8 cellular contexts compared by ENCODE assay signal in genomic region chr7:29091121-29091601, GRCh38. TPM values are rescaled to one million over a fixed set of nuclear protein-coding genes. Genes with fewer than 3 reads are reported as not detected.
A peak's percentile ranks its signal among the peaks of the same experiment; 100 is the strongest.
DNase-seq lines count a peak whose midpoint lies in the region; ATAC-seq and TF ChIP-seq lines count a peak whose summit lies in the region.

No MANE protein-coding gene starts in this region.

- H3K36me3 ChIP-seq in OCI-LY3 (replicated peaks; ENCODE audit: low read depth, low read length) (no peaks in the 10 kb centered on the region), heart left ventricle (peaks cover 0 to 2% (median 0%) of the 10 kb centered on the region in 9 donors)

- peak overlapping the region; percentile 43; the same call in 1 of the 2 replicates for H3K4me2 ChIP-seq in OCI-LY3 (ENCODE audit: low read length)

- H3K79me2 ChIP-seq in OCI-LY3 (ENCODE audit: low read length) = no peaks in the 10 kb centered on the region

- no peaks in the 10 kb centered on the region for H3K36me3 Mint-ChIP-seq in activated naive CD4-positive, alpha-beta T cell treated with anti-CD3 and anti-CD28 coated beads, Interleukin-2, amount 50 U/mL, for 24 hours
- H3K36me3 Mint-ChIP-seq in activated naive CD4-positive, alpha-beta T cell treated with anti-CD3 and anti-CD28 coated beads, Interleukin-2, amount 50 U/mL, for 72 hours = no peaks in the 10 kb centered on the region

- peak overlapping the region; percentile 6 for H3K4me3 Mint-ChIP-seq in activated naive CD4-positive, alpha-beta T cell treated with anti-CD3 and anti-CD28 coated beads, Interleukin-2, amount 50 U/mL, for 24 hours
- peak overlapping the region; percentile 62 to 71 for H3K4me3 Mint-ChIP-seq in stimulated activated naive CD8-positive, alpha-beta T cell treated with anti-CD3 and anti-CD28 coated beads, Interleukin-15, amount 100 ng/mL, for 72 hours

- H3K4me1 ChIP-seq in OCI-LY3 (ENCODE audit: low read length) = peaks cover 2% of the 10 kb centered on the region; the same call in 1 of the 2 replicates
- H3K4me1 ChIP-seq in heart left ventricle = peaks cover 0 to 52% (median 34%) of the 10 kb centered on the region in 12 donors

- WGBS in heart left ventricle, 4 donors = 8 to 16% (median 14%) methylated on average over 8 of the region's 8 CpGs

- TF ChIP-seq POLR2A in heart left ventricle (IDR thresholded peaks at IDR 0.05) = no peak

- intact Hi-C loops in heart left ventricle (cut with DNase I) = loop anchor here in 1 of 10 donors (10.0 kb wide), 1 partner anchor 46 kb away; no protein-coding TSS in a partner anchor

- no peak overlapping the region for H3K9ac ChIP-seq in OCI-LY3 (ENCODE audit: low read length)

- no peak for DNase-seq in activated naive CD4-positive, alpha-beta T cell treated with anti-CD3 and anti-CD28 coated beads, Interleukin-2, amount 50 U/mL, for 72 hours (ENCODE audit: low spot score in 2 of 2)
- DNase-seq in heart left ventricle = peak; percentile 37 to 66 (median 50)
- DNase-seq in stimulated activated naive CD8-positive, alpha-beta T cell treated with anti-CD3 and anti-CD28 coated beads, Interleukin-15, amount 100 ng/mL, for 72 hours = no peak
- no peak for DNase-seq in kidney glomerular epithelial cell (lab: John Stamatoyannopoulos, UW)

- peaks cover 3% of the 10 kb centered on the region for H3K27me3 Mint-ChIP-seq in activated naive CD4-positive, alpha-beta T cell treated with anti-CD3 and anti-CD28 coated beads, Interleukin-2, amount 50 U/mL, for 24 hours
- peaks cover 24% of the 10 kb centered on the region for H3K27me3 Mint-ChIP-seq in stimulated activated naive CD8-positive, alpha-beta T cell treated with anti-CD3 and anti-CD28 coated beads, Interleukin-15, amount 100 ng/mL, for 72 hours

- H3K27ac ChIP-seq in OCI-LY3 (ENCODE audit: low read length) (no peak overlapping the region), heart left ventricle (peak overlapping the region in 11 of 12 donors; percentile 6 to 85 (median 55))

- no peaks in the 10 kb centered on the region for H3K9me3 Mint-ChIP-seq in activated naive CD4-positive, alpha-beta T cell treated with anti-CD3 and anti-CD28 coated beads, Interleukin-2, amount 50 U/mL, for 24 hours
- no peaks in the 10 kb centered on the region for H3K9me3 Mint-ChIP-seq in activated naive CD4-positive, alpha-beta T cell treated with anti-CD3 and anti-CD28 coated beads, Interleukin-2, amount 50 U/mL, for 72 hours
- no peaks in the 10 kb centered on the region for H3K9me3 Mint-ChIP-seq in stimulated activated naive CD8-positive, alpha-beta T cell treated with anti-CD3 and anti-CD28 coated beads, Interleukin-15, amount 100 ng/mL, for 72 hours

- H4K20me1 ChIP-seq in OCI-LY3 (ENCODE audit: insufficient read depth, low read length) = peaks cover 47% of the 10 kb centered on the region

- H3K27me3 ChIP-seq in OCI-LY3 (ENCODE audit: low read depth, low read length) = peaks cover 74% of the 10 kb centered on the region
- H3K27me3 ChIP-seq in heart left ventricle = no peaks in the 10 kb centered on the region

- H3K9me3 ChIP-seq in OCI-LY3 (ENCODE audit: insufficient read depth, low read length) = no peaks in the 10 kb centered on the region
- no peaks in the 10 kb centered on the region for H3K9me3 ChIP-seq in heart left ventricle

- no peak for ATAC-seq in activated naive CD4-positive, alpha-beta T cell treated with anti-CD3 and anti-CD28 coated beads, Interleukin-2, amount 50 U/mL, for 72 hours
- ATAC-seq in heart left ventricle (peak in 3 of 4 donors; percentile 70 to 80 (median 74)), HG02970 (IDR thresholded peaks at IDR 0.05; ENCODE audit: low FRiP score, unreplicated experiment) (no peak), HG03571 (IDR thresholded peaks at IDR 0.05; ENCODE audit: unreplicated experiment) (no peak)
- peak; percentile 52 for ATAC-seq in stimulated activated naive CD8-positive, alpha-beta T cell treated with anti-CD3 and anti-CD28 coated beads, Interleukin-15, amount 100 ng/mL, for 72 hours

- peak overlapping the region; percentile 10 for H3K27ac Mint-ChIP-seq in activated naive CD4-positive, alpha-beta T cell treated with anti-CD3 and anti-CD28 coated beads, Interleukin-2, amount 50 U/mL, for 24 hours
- H3K27ac Mint-ChIP-seq in activated naive CD4-positive, alpha-beta T cell treated with anti-CD3 and anti-CD28 coated beads, Interleukin-2, amount 50 U/mL, for 72 hours = no peak overlapping the region
- H3K27ac Mint-ChIP-seq in stimulated activated naive CD8-positive, alpha-beta T cell treated with anti-CD3 and anti-CD28 coated beads, Interleukin-15, amount 100 ng/mL, for 72 hours = peak overlapping the region in 1 of 2 donors; percentile 90

- H2AFZ ChIP-seq in OCI-LY3 (ENCODE audit: low read depth, low read length) = no peak overlapping the region

- H3K4me3 ChIP-seq in OCI-LY3 (ENCODE audit: low read length) (peak overlapping the region; percentile 33; the same call in 1 of the 2 replicates), heart left ventricle (peak overlapping the region in 10 of 12 donors; percentile 18 to 52 (median 42))

- peaks cover 9% of the 10 kb centered on the region for H3K4me1 Mint-ChIP-seq in activated naive CD4-positive, alpha-beta T cell treated with anti-CD3 and anti-CD28 coated beads, Interleukin-2, amount 50 U/mL, for 24 hours
- peaks cover 15% of the 10 kb centered on the region for H3K4me1 Mint-ChIP-seq in stimulated activated naive CD8-positive, alpha-beta T cell treated with anti-CD3 and anti-CD28 coated beads, Interleukin-15, amount 100 ng/mL, for 72 hours

- TF ChIP-seq CTCF in OCI-LY3 (IDR thresholded peaks at IDR 0.05; ENCODE audit: low read depth, low read length) (no peak), heart left ventricle (IDR thresholded peaks at IDR 0.05) (no peak)

RNA-seq across cellular contexts. Expression of gene CPVL, which starts 55.2 kb away (rescaled TPM):
- total RNA-seq in activated naive CD4-positive, alpha-beta T cell treated with anti-CD3 and anti-CD28 coated beads, Interleukin-2, amount 50 U/mL, for 72 hours = not detected
- total RNA-seq in heart left ventricle = 100 to 1,000 TPM in 7 of 9 donors, 10 to 100 TPM in 2; 68.8 to 247 (median 138) TPM
- 100 to 1,000 TPM; 118 to 134 TPM for polyA plus RNA-seq in heart left ventricle

Comparison
In these comparisons a context has a peak if more than half of its experiments do, and no peak if none do; other contexts are left out.
1. ATAC-seq: peak in heart left ventricle (3 of 4) and stimulated activated naive CD8-positive, alpha-beta T cell treated with anti-CD3 and anti-CD28 coated beads, Interleukin-15, amount 100 ng/mL, for 72 hours (single experiment); none in activated naive CD4-positive, alpha-beta T cell treated with anti-CD3 and anti-CD28 coated beads, Interleukin-2, amount 50 U/mL, for 72 hours (0 of 2), HG02970 (single experiment) and HG03571 (single experiment).
2. DNase-seq: peak in heart left ventricle (5 of 5); none in activated naive CD4-positive, alpha-beta T cell treated with anti-CD3 and anti-CD28 coated beads, Interleukin-2, amount 50 U/mL, for 72 hours (0 of 2), stimulated activated naive CD8-positive, alpha-beta T cell treated with anti-CD3 and anti-CD28 coated beads, Interleukin-15, amount 100 ng/mL, for 72 hours (0 of 2) and kidney glomerular epithelial cell (single experiment).
3. RNA of gene CPVL, which starts 55.2 kb away (total RNA-seq): 68.8 to 247 TPM in heart left ventricle; not detected in activated naive CD4-positive, alpha-beta T cell treated with anti-CD3 and anti-CD28 coated beads, Interleukin-2, amount 50 U/mL, for 72 hours; every median in the first group is over 10 times any median in the second.